Comparison of ENCODE assay signal across 2 cellular contexts in genomic region chr15:71392821-71393220, GRCh38.
TF ChIP-seq lines count a peak whose summit lies in the region.

No MANE protein-coding gene starts in this region.

TF ChIP-seq in IMR-90, 13 proteins besides CTCF, POLR2A, EP300 and RAD21:
- TF ChIP-seq MXI1 (IDR thresholded peaks at IDR 0.05; ENCODE audit: borderline replicate concordance, low read depth, low read length) (no peak), RFX5 (IDR thresholded peaks at IDR 0.05; ENCODE audit: low read depth, low read length) (no peak), BHLHE40 (IDR thresholded peaks at IDR 0.05; ENCODE audit: low read depth, low read length) (no peak), RCOR1 (IDR thresholded peaks at IDR 0.05; ENCODE audit: insufficient replicate concordance, low read length) (no peak), NFE2L2 (IDR thresholded peaks at IDR 0.05; ENCODE audit: low read depth, low read length) (no peak), CHD1 (IDR thresholded peaks at IDR 0.05; ENCODE audit: low read depth, low read length) (no peak), USF2 (IDR thresholded peaks at IDR 0.05; ENCODE audit: low read depth, low read length) (no peak), CEBPB (IDR thresholded peaks at IDR 0.05; ENCODE audit: low read depth, low read length) (no peak), SMC3 (IDR thresholded peaks at IDR 0.05; ENCODE audit: low read depth, low read length) (no peak), MAFK (IDR thresholded peaks at IDR 0.05; ENCODE audit: low read depth, low read length) (no peak), ELK1 (IDR thresholded peaks at IDR 0.05; ENCODE audit: borderline replicate concordance, low read depth, low read length) (no peak), MAZ (IDR thresholded peaks at IDR 0.05; ENCODE audit: borderline replicate concordance, low read depth, low read length) (no peak)

TF ChIP-seq in H1, 55 proteins besides CTCF, POLR2A, EP300 and RAD21:
- TF ChIP-seq CHD1 (IDR thresholded peaks at IDR 0.05; ENCODE audit: low read depth, low read length), result no peak
TF ChIP-seq in H1: peak in this region for 0.
